ENCODE assay signal across 11 cellular contexts in the genomic region with DNA sequence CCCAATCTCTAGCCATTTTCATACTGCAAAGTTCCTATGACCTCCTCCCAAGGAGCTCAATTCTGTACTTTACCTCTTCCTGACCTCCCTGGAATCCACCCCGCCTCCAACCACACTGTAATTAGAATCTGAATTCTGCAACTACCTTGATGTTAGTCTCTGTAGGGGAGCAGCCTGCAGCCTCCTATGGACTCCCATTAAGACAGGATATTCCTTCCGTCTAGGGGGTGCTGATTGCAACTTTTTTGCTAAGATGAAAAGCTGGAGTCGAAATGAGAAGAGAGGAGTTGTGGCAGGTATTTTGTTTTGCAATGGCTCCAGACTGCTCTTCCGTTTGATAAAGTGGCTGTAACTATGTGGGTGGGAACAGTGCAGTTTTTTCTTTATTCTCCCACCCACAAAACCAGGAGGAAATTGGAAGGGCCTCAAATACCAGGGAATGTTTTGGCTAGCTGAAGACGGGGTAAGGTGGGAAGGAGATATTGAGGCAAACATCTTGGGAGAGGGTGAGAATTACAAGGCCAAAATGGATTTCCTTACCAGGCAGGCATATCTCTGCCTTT. TPM values are rescaled to one million over a fixed set of nuclear protein-coding genes. Genes with fewer than 3 reads are reported as not detected.
DNase-seq lines count a peak whose midpoint lies in the region; ATAC-seq, FAIRE-seq and TF ChIP-seq lines count a peak whose summit lies in the region.
"Had no signal": no experiment of that assay in that cellular context is flagged by ENCODE, and none has a peak within 500 bp of the region (broad histone marks: within the 10 kb centered on the region; RNA-seq: fewer than 3 reads in every experiment).

No MANE protein-coding gene starts in this region.

- intact Hi-C loops in right cardiac atrium (cut with DNase I) (no loop called here), tibial artery (cut with DNase I; ENCODE audit: low total_unique reads) (loop anchor here (10.0 kb wide), 1 partner anchor 49 kb away; no protein-coding TSS in a partner anchor), pancreas (cut with DNase I) (no loop called here)

- H2AFZ ChIP-seq in hepatocyte, result no peak overlapping the region

- TF ChIP-seq CTCF in right atrium auricular region (IDR thresholded peaks at IDR 0.05), result no peak
- TF ChIP-seq CTCF in hepatocyte (IDR thresholded peaks at IDR 0.05; ENCODE audit: poor library complexity), result no peak
- TF ChIP-seq CTCF in tibial artery (IDR thresholded peaks at IDR 0.05), result no peak
- no peak for TF ChIP-seq CTCF in pancreas (IDR thresholded peaks at IDR 0.05)

- no peaks in the 10 kb centered on the region for H3K9me3 Mint-ChIP-seq in activated CD4-positive, alpha-beta memory T cell treated with anti-CD3 and anti-CD28 coated beads, Interleukin-2, amount 10 ng/mL, durations not matched to agents 7 days and 5 days

- POLR2A ChIA-PET in activated CD4-positive, alpha-beta memory T cell treated with anti-CD3 and anti-CD28 coated beads, Interleukin-2, amount 10 ng/mL, durations not matched to agents 7 days and 5 days (lab: Charles Lee), result interaction anchor here (1.0 to 12.8 kb wide), 13 partner anchors 9 to 468 kb away, joined by 3 to 753 read pairs (median 28); a partner anchor contains a TSS

- no peaks in the 10 kb centered on the region for H3K4me1 ChIP-seq in right atrium auricular region
- H3K4me1 ChIP-seq in right cardiac atrium (ENCODE audit: control insufficient read depth, insufficient read depth, low read length), result no peaks in the 10 kb centered on the region
- H3K4me1 ChIP-seq in hepatocyte (ENCODE audit: insufficient read depth), result peaks cover 4% of the 10 kb centered on the region
- H3K4me1 ChIP-seq in tibial artery, result peaks cover 0 to 10% (median 7%) of the 10 kb centered on the region in 4 donors
- no peaks in the 10 kb centered on the region for H3K4me1 ChIP-seq in pancreas
- H3K4me1 ChIP-seq: BE2C had no signal

- no peaks in the 10 kb centered on the region for H4K20me1 ChIP-seq in hepatocyte (ENCODE audit: insufficient read depth, poor library complexity, severe bottlenecking)

- WGBS in right cardiac atrium, result 57% methylated on average over 5 of the region's 5 CpGs
- WGBS in hepatocyte (ENCODE audit: low lambda C conversion rate, missing lambda C conversion rate), result 54% methylated on average over 5 of the region's 5 CpGs
- WGBS in pancreas, 2 donors, result 44 to 56% methylated on average over 5 of the region's 5 CpGs

- no peak for DNase-seq in right atrium auricular region (ENCODE audit: low spot score)
- DNase-seq in right cardiac atrium, result no peak
- DNase-seq in activated CD4-positive, alpha-beta memory T cell treated with anti-CD3 and anti-CD28 coated beads, Interleukin-2, amount 10 ng/mL, durations not matched to agents 7 days and 5 days, result no peak
- no peak for DNase-seq in hepatocyte (ENCODE audit: low spot score)
- DNase-seq in tibial artery, result no peak
- DNase-seq in LoVo (ENCODE audit: low spot score), result no peak
- no peak for DNase-seq in DMS53 treated with DMSO at 0.1 percent for 48 hours (lab: John Stamatoyannopoulos, UW; ENCODE audit: unreplicated experiment)
- DNase-seq in pancreas, result no peak
- DNase-seq: BE2C, dermis blood vessel endothelial cell, midbrain had no signal

- peaks cover 46% of the 10 kb centered on the region for H3K4me1 Mint-ChIP-seq in activated CD4-positive, alpha-beta memory T cell treated with anti-CD3 and anti-CD28 coated beads, Interleukin-2, amount 10 ng/mL, durations not matched to agents 7 days and 5 days

- FAIRE-seq in pancreas (lab: Jason Lieb, UNC), result no peak

- H3K27ac ChIP-seq in right atrium auricular region, result peak overlapping the region; percentile 95 to 97
- H3K27ac ChIP-seq in right cardiac atrium (ENCODE audit: low read length), result no peak overlapping the region
- H3K27ac ChIP-seq in hepatocyte, result no peak overlapping the region
- peak overlapping the region; percentile 93 to 95 for H3K27ac ChIP-seq in tibial artery
- no peak overlapping the region for H3K27ac ChIP-seq in pancreas

- H3K36me3 Mint-ChIP-seq in activated CD4-positive, alpha-beta memory T cell treated with anti-CD3 and anti-CD28 coated beads, Interleukin-2, amount 10 ng/mL, durations not matched to agents 7 days and 5 days (ENCODE audit: low read depth), result peaks cover 13% of the 10 kb centered on the region

- peaks cover 0 to 6% of the 10 kb centered on the region in 2 donors for H3K27me3 ChIP-seq in right atrium auricular region
- no peaks in the 10 kb centered on the region for H3K27me3 ChIP-seq in right cardiac atrium (ENCODE audit: control insufficient read depth, insufficient read depth)
- H3K27me3 ChIP-seq in hepatocyte, result peaks cover 12% of the 10 kb centered on the region
- H3K27me3 ChIP-seq in tibial artery, result no peaks in the 10 kb centered on the region
- peaks cover 0 to 45% (median 10%) of the 10 kb centered on the region in 4 donors for H3K27me3 ChIP-seq in pancreas

- peaks cover 16% of the 10 kb centered on the region for H3K79me2 ChIP-seq in hepatocyte

- peak overlapping the region; percentile 99 for H3K27ac Mint-ChIP-seq in activated CD4-positive, alpha-beta memory T cell treated with anti-CD3 and anti-CD28 coated beads, Interleukin-2, amount 10 ng/mL, durations not matched to agents 7 days and 5 days

- no peaks in the 10 kb centered on the region for H3K9me2 ChIP-seq in hepatocyte (replicated peaks; ENCODE audit: insufficient read depth)

- peak overlapping the region; percentile 93 for H3K4me3 Mint-ChIP-seq in activated CD4-positive, alpha-beta memory T cell treated with anti-CD3 and anti-CD28 coated beads, Interleukin-2, amount 10 ng/mL, durations not matched to agents 7 days and 5 days

- ATAC-seq in right cardiac atrium (no peak), pancreas (no peak)

- H3K4me3 ChIP-seq in right atrium auricular region (no peak overlapping the region), right cardiac atrium (ENCODE audit: low read length) (no peak overlapping the region), hepatocyte (no peak overlapping the region), tibial artery (no peak overlapping the region), pancreas (no peak overlapping the region)

- no peaks in the 10 kb centered on the region for H3K27me3 Mint-ChIP-seq in activated CD4-positive, alpha-beta memory T cell treated with anti-CD3 and anti-CD28 coated beads, Interleukin-2, amount 10 ng/mL, durations not matched to agents 7 days and 5 days

- H3K9me3 ChIP-seq in right atrium auricular region, result no peaks in the 10 kb centered on the region
- peaks cover 4% of the 10 kb centered on the region for H3K9me3 ChIP-seq in right cardiac atrium (ENCODE audit: control insufficient read depth, low read length)
- no peaks in the 10 kb centered on the region for H3K9me3 ChIP-seq in hepatocyte (ENCODE audit: low read depth)
- H3K9me3 ChIP-seq in tibial artery, result no peaks in the 10 kb centered on the region
- H3K9me3 ChIP-seq in pancreas, result no peaks in the 10 kb centered on the region
- H3K9me3 ChIP-seq: BE2C had no signal

- H3K4me2 ChIP-seq in hepatocyte, result peak overlapping the region; percentile 96

- CTCF ChIA-PET in activated CD4-positive, alpha-beta memory T cell treated with anti-CD3 and anti-CD28 coated beads, Interleukin-2, amount 10 ng/mL, durations not matched to agents 7 days and 5 days (lab: Charles Lee), result interaction anchor here (1.0 to 5.8 kb wide), 7 partner anchors 8 to 107 kb away, joined by 3 to 105 read pairs (median 7); no protein-coding TSS in a partner anchor

- H3K36me3 ChIP-seq in right atrium auricular region (no peaks in the 10 kb centered on the region), hepatocyte (replicated peaks; ENCODE audit: insufficient read depth, low read depth) (no peaks in the 10 kb centered on the region), tibial artery (no peaks in the 10 kb centered on the region), pancreas (no peaks in the 10 kb centered on the region)
- H3K36me3 ChIP-seq: BE2C had no signal

RNA-seq across cellular contexts. Expression of a gene that starts 23.8 kb away (rescaled TPM):
- total RNA-seq in right atrium auricular region (under 1 TPM in 1 of 2 donors, not detected in 1; 0.63 TPM), right cardiac atrium (1 to 10 TPM in 3 of 4 donors, under 1 TPM in 1; 0.95 to 1.9 (median 1.4) TPM), hepatocyte (0.93 and 4.4 TPM in 2 replicates), pancreas (under 1 TPM; 0.32 to 0.90 (median 0.47) TPM)
- polyA plus RNA-seq in right cardiac atrium (1.4 TPM), hepatocyte (3.2 and 4.5 TPM in 2 replicates), pancreas (1 to 10 TPM in 1 of 2 donors, under 1 TPM in 1; 0.87 to 1.9 TPM)
- total RNA-seq in activated CD4-positive, alpha-beta memory T cell treated with anti-CD3 and anti-CD28 coated beads, Interleukin-2, amount 10 ng/mL, durations not matched to agents 7 days and 5 days, result 10 to 100 TPM; 25.1 to 28.3 TPM

Comparison
In these comparisons a context has a peak if more than half of its experiments do, and no peak if none do; other contexts are left out.
1. H3K27ac ChIP-seq: peak in right atrium auricular region (2 of 2) and tibial artery (2 of 2); none in right cardiac atrium (single experiment), hepatocyte (single experiment) and pancreas (0 of 4).